ENCODE assay signal across 15 cellular contexts in genomic region chr3:106945435-106945834, GRCh38.
DNase-seq lines count a peak whose midpoint lies in the region; ATAC-seq and TF ChIP-seq lines count a peak whose summit lies in the region.
"Had no signal": no experiment of that assay in that cellular context is flagged by ENCODE, and none has a peak within 500 bp of the region (broad histone marks: within the 10 kb centered on the region; RNA-seq: fewer than 3 reads in every experiment).

No MANE protein-coding gene starts in this region.

- ATAC-seq in SK-N-SH treated with all-trans-retinoic acid at 6 μM for 48 hours (no peak), naive B cell (ENCODE audit: low read depth in 2 of 2) (peak; percentile 92 to 96), GM18870 (IDR thresholded peaks at IDR 0.05; ENCODE audit: unreplicated experiment) (no peak)
- ATAC-seq in activated T-helper 17 cell treated with anti-CD3 and anti-CD28 coated beads, Interleukin-2, amount 50 U/mL, for 72 hours (replicated peaks): no peak

- H3K36me3 ChIP-seq in BLaER1 treated with 17β-estradiol and CSF1 and Interleukin-3, amounts not matched to agents 10 nM and 100 nM: no peaks in the 10 kb centered on the region
- H3K36me3 ChIP-seq: tibial nerve had no signal

- no peaks in the 10 kb centered on the region for H3K27me3 ChIP-seq in BLaER1 treated with 17β-estradiol and CSF1 and Interleukin-3, amounts not matched to agents 10 nM and 100 nM
- H3K27me3 ChIP-seq: tibial nerve had no signal

- peaks cover 0 to 4% (median 0%) of the 10 kb centered on the region in 7 donors for H3K9me3 Mint-ChIP-seq in naive B cell
- peaks cover 3% of the 10 kb centered on the region for H3K9me3 Mint-ChIP-seq in activated T-helper 17 cell treated with anti-CD3 and anti-CD28 coated beads, Interleukin-2, amount 50 U/mL, for 72 hours

- no peaks in the 10 kb centered on the region for H4K20me1 ChIP-seq in BLaER1 treated with 17β-estradiol and CSF1 and Interleukin-3, amounts not matched to agents 10 nM and 100 nM

- no peak for TF ChIP-seq CTCF in HFF-Myc (IDR thresholded peaks at IDR 0.05; ENCODE audit: low read depth, low read length, missing control alignments)

- no peak overlapping the region for H3K4me3 ChIP-seq in BLaER1 treated with 17β-estradiol and CSF1 and Interleukin-3, amounts not matched to agents 10 nM and 100 nM
- no peak overlapping the region for H3K4me3 ChIP-seq in HFF-Myc (replicated peaks; ENCODE audit: low read depth, low read length)
- H3K4me3 ChIP-seq: skin epidermis, tibial nerve had no signal

- H3K9ac ChIP-seq in BLaER1 treated with 17β-estradiol and CSF1 and Interleukin-3, amounts not matched to agents 10 nM and 100 nM: peak overlapping the region in 4 of 11 experiments; percentile 32 to 62 (median 46); a peak in 6 of 22 replicates

- DNase-seq in HFF-Myc (ENCODE audit: extremely low read depth, low read depth) (peak; percentile 46), naive B cell (peak; percentile 29), erythroblast (lab: John Stamatoyannopoulos, UW) (no peak)
- DNase-seq: activated effector memory CD4-positive, alpha-beta T cell treated with Interleukin-2 at 50 U/mL for 16 hours; amygdala; CD4-positive, alpha-beta memory T cell; effector CD8-positive, alpha-beta T cell; NCI-H2029; SW 1271 had no signal

- H3K27me3 Mint-ChIP-seq in naive B cell: no peaks in the 10 kb centered on the region
- H3K27me3 Mint-ChIP-seq in activated T-helper 17 cell treated with anti-CD3 and anti-CD28 coated beads, Interleukin-2, amount 50 U/mL, for 72 hours: peaks cover 2% of the 10 kb centered on the region

- H3K4me2 ChIP-seq in BLaER1 treated with 17β-estradiol and CSF1 and Interleukin-3, amounts not matched to agents 10 nM and 100 nM: peak overlapping the region in 10 of 11 experiments; percentile 16 to 70 (median 48); a peak in 17 of 22 replicates

- peak overlapping the region in 5 of 8 donors; percentile 10 to 68 (median 51) for H3K4me3 Mint-ChIP-seq in naive B cell
- H3K4me3 Mint-ChIP-seq in activated T-helper 17 cell treated with anti-CD3 and anti-CD28 coated beads, Interleukin-2, amount 50 U/mL, for 72 hours: no peak overlapping the region
- H3K4me3 Mint-ChIP-seq: CD4-positive, alpha-beta memory T cell had no signal

- no peaks in the 10 kb centered on the region for H3K36me3 Mint-ChIP-seq in naive B cell
- H3K36me3 Mint-ChIP-seq in activated T-helper 17 cell treated with anti-CD3 and anti-CD28 coated beads, Interleukin-2, amount 50 U/mL, for 72 hours (ENCODE audit: low read depth): no peaks in the 10 kb centered on the region
- H3K36me3 Mint-ChIP-seq: CD4-positive, alpha-beta memory T cell had no signal

- no peak for TF ChIP-seq POLR2A in erythroblast (IDR thresholded peaks at IDR 0.05; ENCODE audit: low read length)

- peaks cover 0 to 24% (median 17%) of the 10 kb centered on the region in 10 experiments; a peak in 17 of 20 replicates for H3K4me1 ChIP-seq in BLaER1 treated with 17β-estradiol and CSF1 and Interleukin-3, amounts not matched to agents 10 nM and 100 nM
- H3K4me1 ChIP-seq: tibial nerve had no signal

- peak overlapping the region in 8 of 11 experiments; percentile 17 to 80 (median 65); a peak in 15 of 22 replicates for H3K27ac ChIP-seq in BLaER1 treated with 17β-estradiol and CSF1 and Interleukin-3, amounts not matched to agents 10 nM and 100 nM
- H3K27ac ChIP-seq: skin epidermis, tibial nerve had no signal

- H3K9me3 ChIP-seq in BLaER1 treated with 17β-estradiol and CSF1 and Interleukin-3, amounts not matched to agents 10 nM and 100 nM (replicated peaks in 1 of 11): no peaks in the 10 kb centered on the region
- H3K9me3 ChIP-seq: tibial nerve had no signal

- peak overlapping the region in 3 of 6 donors; percentile 35 to 56 (median 36) for H3K27ac Mint-ChIP-seq in naive B cell
- no peak overlapping the region for H3K27ac Mint-ChIP-seq in activated T-helper 17 cell treated with anti-CD3 and anti-CD28 coated beads, Interleukin-2, amount 50 U/mL, for 72 hours
- H3K27ac Mint-ChIP-seq: CD4-positive, alpha-beta memory T cell had no signal

- peaks cover 16 to 24% (median 19%) of the 10 kb centered on the region in 3 donors for H3K4me1 Mint-ChIP-seq in naive B cell
- no peaks in the 10 kb centered on the region for H3K4me1 Mint-ChIP-seq in activated T-helper 17 cell treated with anti-CD3 and anti-CD28 coated beads, Interleukin-2, amount 50 U/mL, for 72 hours
- H3K4me1 Mint-ChIP-seq: CD4-positive, alpha-beta memory T cell had no signal

TF ChIP-seq in SK-N-SH treated with all-trans-retinoic acid at 6 μM for 48 hours, 23 proteins besides CTCF, POLR2A, EP300 and RAD21:
- TF ChIP-seq CSDC2 (CRISPR knock-in tag; IDR thresholded peaks at IDR 0.05) (no peak), TCF4 (CRISPR knock-in tag; IDR thresholded peaks at IDR 0.05; ENCODE audit: borderline replicate concordance) (peak; percentile 37; the same call in 1 of the 2 replicates)

Comparison
In these comparisons a context has a peak if more than half of its experiments do, and no peak if none do; other contexts are left out.
1. DNase-seq: peak in HFF-Myc (single experiment) and naive B cell (single experiment); none in erythroblast (0 of 2).
2. ATAC-seq: peak in naive B cell (2 of 2); none in SK-N-SH treated with all-trans-retinoic acid at 6 μM for 48 hours (single experiment), activated T-helper 17 cell treated with anti-CD3 and anti-CD28 coated beads, Interleukin-2, amount 50 U/mL, for 72 hours (single experiment) and GM18870 (single experiment).